ENCODE assay signal across 29 cellular contexts in genomic region chr7:103867874-103868273, GRCh38.
"Had no signal": no experiment of that assay in that cellular context is flagged by ENCODE, and none has a peak within 500 bp of the region (broad histone marks: within the 10 kb centered on the region; RNA-seq: fewer than 3 reads in every experiment).

No MANE protein-coding gene starts in this region.

- H3K27me3 ChIP-seq: ascending aorta, body of pancreas had no signal

- H3K4me3 ChIP-seq: ascending aorta, body of pancreas, SK-N-MC had no signal

- H3K4me1 Mint-ChIP-seq: activated CD4-positive, alpha-beta T cell treated with anti-CD3 and anti-CD28 coated beads, Interleukin-2, amount 10 ng/mL, durations not matched to agents 7 days and 5 days; activated naive CD8-positive, alpha-beta T cell treated with anti-CD3 and anti-CD28 coated beads, Interleukin-2, amount 50 U/mL, for 24 hours; T-cell had no signal

- H3K4me3 Mint-ChIP-seq: activated CD4-positive, alpha-beta memory T cell treated with anti-CD3 and anti-CD28 coated beads for 36 hours; activated CD4-positive, alpha-beta T cell treated with anti-CD3 and anti-CD28 coated beads, Interleukin-2, amount 10 ng/mL, durations not matched to agents 7 days and 5 days; activated naive CD8-positive, alpha-beta T cell treated with anti-CD3 and anti-CD28 coated beads, Interleukin-2, amount 50 U/mL, for 24 hours; activated T-cell treated with anti-CD3 and anti-CD28 coated beads, Interleukin-2, amount 50 U/mL, for 4 hours; T-cell had no signal

- H3K36me3 Mint-ChIP-seq: activated CD4-positive, alpha-beta memory T cell treated with anti-CD3 and anti-CD28 coated beads for 36 hours; T-cell had no signal

- DNase-seq: activated CD4-positive, alpha-beta memory T cell treated with anti-CD3 and anti-CD28 coated beads for 36 hours; activated CD4-positive, alpha-beta T cell treated with anti-CD3 and anti-CD28 coated beads, Interleukin-2, amount 10 ng/mL, durations not matched to agents 7 days and 5 days; activated CD4-positive, CD25-positive, alpha-beta regulatory T cell; activated CD8-positive, alpha-beta memory T cell treated with anti-CD3 and anti-CD28 coated beads for 24 hours; activated effector memory CD4-positive, alpha-beta T cell treated with anti-CD3 and anti-CD28 coated beads, Interleukin-2, amount 50 U/mL, for 16 hours; activated naive CD4-positive, alpha-beta T cell treated with Interleukin-2 at 50 U/mL for 16 hours; activated naive CD8-positive, alpha-beta T cell treated with anti-CD3 and anti-CD28 coated beads, Interleukin-2, amount 50 U/mL, for 24 hours; activated T-cell treated with anti-CD3 and anti-CD28 coated beads, Interleukin-2, amount 50 U/mL, for 4 hours; amniotic stem cell; body of pancreas; central memory CD4-positive, alpha-beta T cell; KG1; NCI-H1048; NCI-H1436 treated with DMSO at 0.1 percent for 48 hours; NCI-H187; NCI-H526; NK-92 treated with Interleukin-12 subunit alpha and Interleukin-12 subunit beta, amount 100 ng/mL, for 24 hours; OCI-M1; RPMI8226; T-cell; T-helper 2 cell; T1000 had no signal

- H3K9me3 ChIP-seq: ascending aorta, body of pancreas had no signal

- FAIRE-seq: bronchial epithelial cell, TTC549 had no signal

- H3K36me3 ChIP-seq: ascending aorta had no signal

- H3K27ac ChIP-seq: ascending aorta, body of pancreas, SK-N-MC had no signal

- H3K27me3 Mint-ChIP-seq: activated CD4-positive, alpha-beta memory T cell treated with anti-CD3 and anti-CD28 coated beads for 36 hours had no signal

- ATAC-seq: activated naive CD4-positive, alpha-beta T cell treated with anti-CD3 and anti-CD28 coated beads, Interleukin-2, amount 50 U/mL, for 72 hours; activated naive CD8-positive, alpha-beta T cell treated with anti-CD3 and anti-CD28 coated beads, Interleukin-2, amount 50 U/mL, for 24 hours; activated T-cell treated with anti-CD3 and anti-CD28 coated beads, Interleukin-2, amount 50 U/mL, for 4 hours; Panc1; Right ventricle myocardium inferior; T-cell had no signal

- H3K9me3 Mint-ChIP-seq: activated CD4-positive, alpha-beta memory T cell treated with anti-CD3 and anti-CD28 coated beads for 36 hours; activated CD4-positive, alpha-beta T cell treated with anti-CD3 and anti-CD28 coated beads, Interleukin-2, amount 10 ng/mL, durations not matched to agents 7 days and 5 days; activated naive CD8-positive, alpha-beta T cell treated with anti-CD3 and anti-CD28 coated beads, Interleukin-2, amount 50 U/mL, for 24 hours; activated T-cell treated with anti-CD3 and anti-CD28 coated beads, Interleukin-2, amount 50 U/mL, for 4 hours; T-cell had no signal

- H3K4me1 ChIP-seq: ascending aorta had no signal

- H3K27ac Mint-ChIP-seq: activated CD4-positive, alpha-beta memory T cell treated with anti-CD3 and anti-CD28 coated beads for 36 hours; activated CD4-positive, alpha-beta T cell treated with anti-CD3 and anti-CD28 coated beads, Interleukin-2, amount 10 ng/mL, durations not matched to agents 7 days and 5 days; activated naive CD4-positive, alpha-beta T cell treated with anti-CD3 and anti-CD28 coated beads, Interleukin-2, amount 50 U/mL, for 72 hours; activated naive CD8-positive, alpha-beta T cell treated with anti-CD3 and anti-CD28 coated beads, Interleukin-2, amount 50 U/mL, for 24 hours; T-cell had no signal
